25 cellular contexts compared by ENCODE assay signal in genomic region chrX:47212381-47213293, GRCh38. TPM values are rescaled to one million over a fixed set of nuclear protein-coding genes. Genes with fewer than 3 reads are reported as not detected.
DNase-seq lines count a peak whose midpoint lies in the region; ATAC-seq and TF ChIP-seq lines count a peak whose summit lies in the region.
"Had no signal": no experiment of that assay in that cellular context is flagged by ENCODE, and none has a peak within 500 bp of the region (broad histone marks: within the 10 kb centered on the region; RNA-seq: fewer than 3 reads in every experiment).

No MANE protein-coding gene starts in this region.

- H3K27me3 ChIP-seq in endodermal cell (ENCODE audit: control insufficient read depth, insufficient read depth, low read length, poor library complexity, severe bottlenecking) (no peaks in the 10 kb centered on the region), smooth muscle cell (ENCODE audit: low read depth) (no peaks in the 10 kb centered on the region)
- H3K27me3 ChIP-seq: adrenal gland, esophagus squamous epithelium, right lobe of liver, upper lobe of left lung had no signal

- H3K9me3 Mint-ChIP-seq in activated CD4-positive, alpha-beta T cell treated with anti-CD3 and anti-CD28 coated beads, Interleukin-2, amount 10 ng/mL, durations not matched to agents 24 days and 14 days: no peaks in the 10 kb centered on the region
- no peaks in the 10 kb centered on the region for H3K9me3 Mint-ChIP-seq in stimulated activated naive CD8-positive, alpha-beta T cell treated with anti-CD3 and anti-CD28 coated beads, Interleukin-15, Interleukin-2, amounts not matched to agents 100 ng/mL and 50 ng/mL, for 24 hours
- H3K9me3 Mint-ChIP-seq in nephron progenitor cell: no peaks in the 10 kb centered on the region
- H3K9me3 Mint-ChIP-seq in endodermal cell: no peaks in the 10 kb centered on the region
- H3K9me3 Mint-ChIP-seq: CD4-positive, alpha-beta memory T cell; IgD-negative memory B cell; natural killer cell; WTC11 had no signal

- H3K4me1 ChIP-seq in endodermal cell (ENCODE audit: control insufficient read depth, insufficient read depth, low read length): no peaks in the 10 kb centered on the region
- peaks cover 9% of the 10 kb centered on the region for H3K4me1 ChIP-seq in smooth muscle cell (ENCODE audit: low read depth)
- H3K4me1 ChIP-seq: parathyroid adenoma had no signal

- no peak overlapping the region for H3K4me3 Mint-ChIP-seq in activated CD4-positive, alpha-beta T cell treated with anti-CD3 and anti-CD28 coated beads, Interleukin-2, amount 10 ng/mL, durations not matched to agents 24 days and 14 days
- no peak overlapping the region for H3K4me3 Mint-ChIP-seq in stimulated activated naive CD8-positive, alpha-beta T cell treated with anti-CD3 and anti-CD28 coated beads, Interleukin-15, Interleukin-2, amounts not matched to agents 100 ng/mL and 50 ng/mL, for 24 hours
- H3K4me3 Mint-ChIP-seq in nephron progenitor cell (no peak overlapping the region), endodermal cell (no peak overlapping the region)
- H3K4me3 Mint-ChIP-seq: CD4-positive, alpha-beta memory T cell; IgD-negative memory B cell; natural killer cell; WTC11 had no signal

- H3K36me3 ChIP-seq in endodermal cell (ENCODE audit: control insufficient read depth, insufficient read depth, low read length) (peaks cover 69% of the 10 kb centered on the region), smooth muscle cell (ENCODE audit: low read depth) (peaks cover 15% of the 10 kb centered on the region)

- no peak overlapping the region for H2AFZ ChIP-seq in smooth muscle cell (ENCODE audit: low read depth)
- H2AFZ ChIP-seq: parathyroid adenoma had no signal

- H3K9me3 ChIP-seq in endodermal cell (ENCODE audit: control insufficient read depth, low read length): no peaks in the 10 kb centered on the region
- H3K9me3 ChIP-seq in smooth muscle cell (replicated peaks; ENCODE audit: low read depth): no peaks in the 10 kb centered on the region
- H3K9me3 ChIP-seq: adrenal gland, esophagus squamous epithelium, right lobe of liver, upper lobe of left lung had no signal

- H3K79me2 ChIP-seq in smooth muscle cell (ENCODE audit: low read depth): no peaks in the 10 kb centered on the region
- H3K79me2 ChIP-seq: parathyroid adenoma had no signal

- no peak for ATAC-seq in stimulated activated naive CD8-positive, alpha-beta T cell treated with anti-CD3 and anti-CD28 coated beads, Interleukin-15, Interleukin-2, amounts not matched to agents 100 U/mL and 50 U/mL, for 24 hours
- ATAC-seq: natural killer cell, right lobe of liver, WTC11 had no signal

- no peak overlapping the region for H3K9ac ChIP-seq in endodermal cell (ENCODE audit: extremely low read depth, low read length, poor library complexity, severe bottlenecking)
- no peak overlapping the region for H3K9ac ChIP-seq in smooth muscle cell (ENCODE audit: low read depth)
- H3K9ac ChIP-seq: parathyroid adenoma had no signal

- H3F3A ChIP-seq in smooth muscle cell (ENCODE audit: low read depth): peaks cover 51% of the 10 kb centered on the region

- H4K20me1 ChIP-seq in smooth muscle cell (ENCODE audit: low read depth): peaks cover 28% of the 10 kb centered on the region

- H3K4me2 ChIP-seq in smooth muscle cell: no peak overlapping the region

- no peak overlapping the region for H3K27ac ChIP-seq in endodermal cell (ENCODE audit: low read depth, low read length)
- H3K27ac ChIP-seq in smooth muscle cell (ENCODE audit: low read depth): no peak overlapping the region
- H3K27ac ChIP-seq: adrenal gland, coronary artery, esophagus squamous epithelium, parathyroid adenoma, right lobe of liver, upper lobe of left lung had no signal

- peak overlapping the region; percentile 37 for H3K27ac Mint-ChIP-seq in activated CD4-positive, alpha-beta T cell treated with anti-CD3 and anti-CD28 coated beads, Interleukin-2, amount 10 ng/mL, durations not matched to agents 24 days and 14 days
- H3K27ac Mint-ChIP-seq in stimulated activated naive CD8-positive, alpha-beta T cell treated with anti-CD3 and anti-CD28 coated beads, Interleukin-15, Interleukin-2, amounts not matched to agents 100 ng/mL and 50 ng/mL, for 24 hours: peak overlapping the region; percentile 26
- H3K27ac Mint-ChIP-seq in nephron progenitor cell: peak overlapping the region; percentile 2
- no peak overlapping the region for H3K27ac Mint-ChIP-seq in endodermal cell
- H3K27ac Mint-ChIP-seq: IgD-negative memory B cell, WTC11 had no signal

- peaks cover 60% of the 10 kb centered on the region for H3K36me3 Mint-ChIP-seq in activated CD4-positive, alpha-beta T cell treated with anti-CD3 and anti-CD28 coated beads, Interleukin-2, amount 10 ng/mL, durations not matched to agents 24 days and 14 days (ENCODE audit: low read depth)
- peaks cover 43% of the 10 kb centered on the region for H3K36me3 Mint-ChIP-seq in stimulated activated naive CD8-positive, alpha-beta T cell treated with anti-CD3 and anti-CD28 coated beads, Interleukin-15, Interleukin-2, amounts not matched to agents 100 ng/mL and 50 ng/mL, for 24 hours (ENCODE audit: low read depth)
- H3K36me3 Mint-ChIP-seq in nephron progenitor cell (ENCODE audit: low read depth) (peaks cover 79% of the 10 kb centered on the region), endodermal cell (ENCODE audit: low read depth) (peaks cover 85% of the 10 kb centered on the region)
- H3K36me3 Mint-ChIP-seq: natural killer cell had no signal

- peaks cover 16% of the 10 kb centered on the region for H3K4me1 Mint-ChIP-seq in activated CD4-positive, alpha-beta T cell treated with anti-CD3 and anti-CD28 coated beads, Interleukin-2, amount 10 ng/mL, durations not matched to agents 24 days and 14 days
- peaks cover 20% of the 10 kb centered on the region for H3K4me1 Mint-ChIP-seq in stimulated activated naive CD8-positive, alpha-beta T cell treated with anti-CD3 and anti-CD28 coated beads, Interleukin-15, Interleukin-2, amounts not matched to agents 100 ng/mL and 50 ng/mL, for 24 hours (ENCODE audit: low read depth)
- H3K4me1 Mint-ChIP-seq in nephron progenitor cell (peaks cover 24% of the 10 kb centered on the region), endodermal cell (peaks cover 18% of the 10 kb centered on the region)

- TF ChIP-seq CTCF in nephron progenitor cell (IDR thresholded peaks at IDR 0.05): no peak
- no peak for TF ChIP-seq CTCF in endodermal cell (conservative IDR thresholded peaks at IDR 0.05)
- TF ChIP-seq CTCF in smooth muscle cell (IDR thresholded peaks at IDR 0.05; ENCODE audit: borderline replicate concordance, insufficient read depth, poor library complexity, severe bottlenecking): no peak

- 83 to 94% methylated on average over 1 to 11 of the region's 12 CpGs for WGBS in endodermal cell (ENCODE audit: insufficient coverage in 1 of 2, insufficient read length in 1 of 2), 2 experiments
- 95% methylated on average over 12 of the region's 12 CpGs for WGBS in smooth muscle cell (ENCODE audit: low lambda C conversion rate)

- no peak overlapping the region for H3K4me3 ChIP-seq in endodermal cell (ENCODE audit: low read length)
- H3K4me3 ChIP-seq in smooth muscle cell: no peak overlapping the region
- H3K4me3 ChIP-seq: adrenal gland, coronary artery, esophagus squamous epithelium, right lobe of liver, upper lobe of left lung had no signal

- DNase-seq in activated CD4-positive, alpha-beta T cell treated with anti-CD3 and anti-CD28 coated beads, Interleukin-2, amount 10 ng/mL, durations not matched to agents 24 days and 14 days: no peak
- DNase-seq in activated CD4-positive, alpha-beta T cell treated with anti-CD3 and anti-CD28 coated beads, Interleukin-2, amount 50 U/mL, for 48 hours: no peak
- DNase-seq in stimulated activated naive CD8-positive, alpha-beta T cell treated with anti-CD3 and anti-CD28 coated beads, Interleukin-15, Interleukin-2, amounts not matched to agents 100 U/mL and 50 U/mL, for 24 hours: no peak
- DNase-seq in nephron progenitor cell: no peak
- no peak for DNase-seq in endodermal cell
- no peak for DNase-seq in NK-92 treated with Interleukin-12 subunit alpha and Interleukin-12 subunit beta, amount 100 ng/mL, for 24 hours (lab: John Stamatoyannopoulos, UW)
- DNase-seq in smooth muscle cell (lab: John Stamatoyannopoulos, UW; ENCODE audit: unreplicated experiment): no peak
- DNase-seq: CD4-positive, alpha-beta memory T cell; DMS 273 treated with DMSO at 0.1 percent for 48 hours; esophagus squamous epithelium; hypothalamus; natural killer cell; NCI-H1105 treated with DMSO at 0.1 percent for 48 hours; NCI-H2081 treated with DMSO at 0.1 percent for 48 hours; NCI-H345; NCI-H748 treated with DMSO at 0.1 percent for 48 hours; stimulated activated CD4-positive, alpha-beta T cell treated with anti-CD3 and anti-CD28 coated beads, Interleukin-15, amount 100 ng/mL, for 24 hours; upper lobe of left lung had no signal

- no peaks in the 10 kb centered on the region for H3K27me3 Mint-ChIP-seq in activated CD4-positive, alpha-beta T cell treated with anti-CD3 and anti-CD28 coated beads, Interleukin-2, amount 10 ng/mL, durations not matched to agents 24 days and 14 days
- H3K27me3 Mint-ChIP-seq in stimulated activated naive CD8-positive, alpha-beta T cell treated with anti-CD3 and anti-CD28 coated beads, Interleukin-15, Interleukin-2, amounts not matched to agents 100 ng/mL and 50 ng/mL, for 24 hours: no peaks in the 10 kb centered on the region
- H3K27me3 Mint-ChIP-seq in nephron progenitor cell (ENCODE audit: low read depth, poor library complexity): no peaks in the 10 kb centered on the region
- H3K27me3 Mint-ChIP-seq in endodermal cell (ENCODE audit: insufficient read depth): no peaks in the 10 kb centered on the region
- H3K27me3 Mint-ChIP-seq: CD4-positive, alpha-beta memory T cell; IgD-negative memory B cell had no signal

- intact Hi-C loops in activated CD4-positive, alpha-beta T cell treated with anti-CD3 and anti-CD28 coated beads, Interleukin-2, amount 10 ng/mL, durations not matched to agents 24 days and 14 days (cut with micrococcal nuclease): no loop called here

RNA-seq across cellular contexts. Expression of gene CDK16, which starts 5.8 kb away (rescaled TPM):
- 66.3 and 70.2 TPM in 2 replicates for total RNA-seq in activated CD4-positive, alpha-beta T cell treated with anti-CD3 and anti-CD28 coated beads, Interleukin-2, amount 10 ng/mL, durations not matched to agents 24 days and 14 days
- total RNA-seq in endodermal cell (100 to 1,000 TPM; 167 to 245 TPM), smooth muscle cell (118 and 176 TPM in 2 replicates)
- 166 TPM for polyA plus RNA-seq in endodermal cell (2013, experiment 1 of 2)
- polyA plus RNA-seq in endodermal cell (2013, experiment 2 of 2): 145 TPM
- polyA plus RNA-seq in smooth muscle cell: 269 and 270 TPM in 2 replicates

RNA-seq across cellular contexts. Expression of gene UBA1, which starts 19.0 kb away (rescaled TPM):
- total RNA-seq in activated CD4-positive, alpha-beta T cell treated with anti-CD3 and anti-CD28 coated beads, Interleukin-2, amount 10 ng/mL, durations not matched to agents 24 days and 14 days: 233 and 246 TPM in 2 replicates
- total RNA-seq in endodermal cell: 100 to 1,000 TPM; 233 to 448 TPM
- 280 TPM for polyA plus RNA-seq in endodermal cell (2013, experiment 1 of 2)
- 253 TPM for polyA plus RNA-seq in endodermal cell (2013, experiment 2 of 2)
- 223 and 233 TPM in 2 replicates for total RNA-seq in smooth muscle cell
- 243 and 246 TPM in 2 replicates for polyA plus RNA-seq in smooth muscle cell

RNA-seq across cellular contexts. Expression of gene USP11, which starts 20.2 kb away (rescaled TPM):
- 25.9 and 27.3 TPM in 2 replicates for total RNA-seq in activated CD4-positive, alpha-beta T cell treated with anti-CD3 and anti-CD28 coated beads, Interleukin-2, amount 10 ng/mL, durations not matched to agents 24 days and 14 days
- total RNA-seq in endodermal cell (100 to 1,000 TPM; 113 to 214 TPM), smooth muscle cell (80.6 and 84.0 TPM in 2 replicates)
- polyA plus RNA-seq in endodermal cell (2013, experiment 1 of 2): 126 TPM
- polyA plus RNA-seq in endodermal cell (2013, experiment 2 of 2): 106 TPM
- 211 and 221 TPM in 2 replicates for polyA plus RNA-seq in smooth muscle cell
